Comparison of ENCODE assay signal across 8 cellular contexts in genomic region chr14:81400852-81401251, GRCh38. TPM values are rescaled to one million over a fixed set of nuclear protein-coding genes. Genes with fewer than 3 reads are reported as not detected.
A peak's percentile ranks its signal among the peaks of the same experiment; 100 is the strongest.
DNase-seq lines count a peak whose midpoint lies in the region; ATAC-seq and TF ChIP-seq lines count a peak whose summit lies in the region.

No MANE protein-coding gene starts in this region.

- H2AFZ ChIP-seq in smooth muscle cell (ENCODE audit: low read depth), result no peak overlapping the region

- peak overlapping the region; percentile 78 for H3K27ac Mint-ChIP-seq in activated T-cell treated with anti-CD3 and anti-CD28 coated beads, Interleukin-2, amount 50 U/mL, for 24 hours
- H3K27ac Mint-ChIP-seq in CD4-positive, alpha-beta T cell, result no peak overlapping the region

- H3K4me1 ChIP-seq in smooth muscle cell (ENCODE audit: low read depth), result peaks cover 22% of the 10 kb centered on the region

- TF ChIP-seq CTCF in fibroblast of mammary gland (conservative IDR thresholded peaks at IDR 0.05; ENCODE audit: control insufficient read depth, insufficient read depth, low read depth, low read length) (no peak), smooth muscle cell (IDR thresholded peaks at IDR 0.05; ENCODE audit: borderline replicate concordance, insufficient read depth, poor library complexity, severe bottlenecking) (no peak)
- no peak for TF ChIP-seq CTCF in CD4-positive, alpha-beta T cell (IDR thresholded peaks at IDR 0.05)

- H4K20me1 ChIP-seq in smooth muscle cell (ENCODE audit: low read depth), result no peaks in the 10 kb centered on the region

- H3K36me3 ChIP-seq in smooth muscle cell (ENCODE audit: low read depth), result no peaks in the 10 kb centered on the region

- H3K4me3 Mint-ChIP-seq in activated T-cell treated with anti-CD3 and anti-CD28 coated beads, Interleukin-2, amount 50 U/mL, for 24 hours, result peak overlapping the region; percentile 20
- no peak overlapping the region for H3K4me3 Mint-ChIP-seq in CD4-positive, alpha-beta T cell

- no peaks in the 10 kb centered on the region for H3K27me3 ChIP-seq in smooth muscle cell (ENCODE audit: low read depth)
- H3K27me3 ChIP-seq in CD4-positive, alpha-beta T cell (ENCODE audit: control insufficient read depth, insufficient read depth, low read length), result no peaks in the 10 kb centered on the region

- H3K4me2 ChIP-seq in smooth muscle cell, result peak overlapping the region; percentile 65

- intact Hi-C loops in CD4-positive, alpha-beta T cell (cut with DNase I, micrococcal nuclease), result no loop called here

- no peak for DNase-seq in activated T-cell treated with anti-CD3 and anti-CD28 coated beads, Interleukin-2, amount 50 U/mL, for 24 hours
- DNase-seq in activated T-cell treated with anti-CD3 and anti-CD28 coated beads, Interleukin-2, amount 50 U/mL, for 1 hour, result no peak
- DNase-seq in NOMO-1 treated with dmso at 0.1 percent for 144 hours (lab: John Stamatoyannopoulos, UW; ENCODE audit: unreplicated experiment) (peak; percentile 14), fibroblast of mammary gland (ENCODE audit: low read depth) (peak; percentile 100), smooth muscle cell (lab: John Stamatoyannopoulos, UW; ENCODE audit: unreplicated experiment) (no peak), cortex of kidney (lab: John Stamatoyannopoulos, UW) (no peak)
- no peak for DNase-seq in CD4-positive, alpha-beta T cell

- H3K9ac ChIP-seq in smooth muscle cell (ENCODE audit: low read depth), result peak overlapping the region; percentile 87

- peaks cover 6% of the 10 kb centered on the region for H3K9me3 Mint-ChIP-seq in activated T-cell treated with anti-CD3 and anti-CD28 coated beads, Interleukin-2, amount 50 U/mL, for 24 hours
- no peaks in the 10 kb centered on the region for H3K9me3 Mint-ChIP-seq in CD4-positive, alpha-beta T cell

- H3K4me1 Mint-ChIP-seq in activated T-cell treated with anti-CD3 and anti-CD28 coated beads, Interleukin-2, amount 50 U/mL, for 24 hours (ENCODE audit: low read depth), result peaks cover 26% of the 10 kb centered on the region
- no peaks in the 10 kb centered on the region for H3K4me1 Mint-ChIP-seq in CD4-positive, alpha-beta T cell (ENCODE audit: low read depth)

- CTCF ChIA-PET in CD4-positive, alpha-beta T cell (lab: Charles Lee), result no interaction called here

- peaks cover 6% of the 10 kb centered on the region for H3F3A ChIP-seq in smooth muscle cell (ENCODE audit: low read depth)

- 33% methylated on average over 8 of the region's 8 CpGs for WGBS in smooth muscle cell (ENCODE audit: low lambda C conversion rate)

- ATAC-seq in GM21576 (IDR thresholded peaks at IDR 0.05; ENCODE audit: unreplicated experiment), result no peak
- ATAC-seq in CD4-positive, alpha-beta T cell (ENCODE audit: poor library complexity), result no peak

- peak overlapping the region; percentile 92 for H3K27ac ChIP-seq in smooth muscle cell (ENCODE audit: low read depth)
- H3K27ac ChIP-seq in CD4-positive, alpha-beta T cell (ENCODE audit: low read depth, low read length), result no peak overlapping the region

- peaks cover 35% of the 10 kb centered on the region for H3K27me3 Mint-ChIP-seq in activated T-cell treated with anti-CD3 and anti-CD28 coated beads, Interleukin-2, amount 50 U/mL, for 24 hours
- H3K27me3 Mint-ChIP-seq in CD4-positive, alpha-beta T cell, result peaks cover 6% of the 10 kb centered on the region

- POLR2A ChIA-PET in CD4-positive, alpha-beta T cell (lab: Charles Lee), result no interaction called here

- H3K4me3 ChIP-seq in fibroblast of mammary gland (ENCODE audit: control insufficient read depth, low read depth, low read length), result no peak overlapping the region
- H3K4me3 ChIP-seq in smooth muscle cell, result no peak overlapping the region

- no peaks in the 10 kb centered on the region for H3K36me3 Mint-ChIP-seq in activated T-cell treated with anti-CD3 and anti-CD28 coated beads, Interleukin-2, amount 50 U/mL, for 24 hours (ENCODE audit: low read depth)
- H3K36me3 Mint-ChIP-seq in CD4-positive, alpha-beta T cell (ENCODE audit: low read depth), result no peaks in the 10 kb centered on the region

- H3K9me3 ChIP-seq in smooth muscle cell (replicated peaks; ENCODE audit: low read depth), result no peaks in the 10 kb centered on the region
- no peaks in the 10 kb centered on the region for H3K9me3 ChIP-seq in CD4-positive, alpha-beta T cell (ENCODE audit: control insufficient read depth, low read length)

- H3K79me2 ChIP-seq in smooth muscle cell (ENCODE audit: low read depth), result no peaks in the 10 kb centered on the region

RNA-seq across cellular contexts. Expression of gene STON2, which starts 0.7 kb away (rescaled TPM):
- total RNA-seq in smooth muscle cell, result 39.6 and 43.6 TPM in 2 replicates
- 1.7 and 7.3 TPM in 2 replicates for polyA plus RNA-seq in smooth muscle cell
- not detected for total RNA-seq in CD4-positive, alpha-beta T cell

Comparison
In these comparisons a context has a peak if more than half of its experiments do, and no peak if none do; other contexts are left out.
1. DNase-seq: peak in NOMO-1 treated with dmso at 0.1 percent for 144 hours (single experiment) and fibroblast of mammary gland (single experiment); none in activated T-cell treated with anti-CD3 and anti-CD28 coated beads, Interleukin-2, amount 50 U/mL, for 24 hours (single experiment), activated T-cell treated with anti-CD3 and anti-CD28 coated beads, Interleukin-2, amount 50 U/mL, for 1 hour (single experiment), smooth muscle cell (single experiment), cortex of kidney (single experiment) and CD4-positive, alpha-beta T cell (0 of 10).
2. RNA of gene STON2, which starts 0.7 kb away (total RNA-seq): 39.6 to 43.6 TPM in smooth muscle cell; not detected in CD4-positive, alpha-beta T cell; every median in the first group is over 10 times any median in the second.